Comparison of ENCODE assay signal across 8 cellular contexts in the genomic region with DNA sequence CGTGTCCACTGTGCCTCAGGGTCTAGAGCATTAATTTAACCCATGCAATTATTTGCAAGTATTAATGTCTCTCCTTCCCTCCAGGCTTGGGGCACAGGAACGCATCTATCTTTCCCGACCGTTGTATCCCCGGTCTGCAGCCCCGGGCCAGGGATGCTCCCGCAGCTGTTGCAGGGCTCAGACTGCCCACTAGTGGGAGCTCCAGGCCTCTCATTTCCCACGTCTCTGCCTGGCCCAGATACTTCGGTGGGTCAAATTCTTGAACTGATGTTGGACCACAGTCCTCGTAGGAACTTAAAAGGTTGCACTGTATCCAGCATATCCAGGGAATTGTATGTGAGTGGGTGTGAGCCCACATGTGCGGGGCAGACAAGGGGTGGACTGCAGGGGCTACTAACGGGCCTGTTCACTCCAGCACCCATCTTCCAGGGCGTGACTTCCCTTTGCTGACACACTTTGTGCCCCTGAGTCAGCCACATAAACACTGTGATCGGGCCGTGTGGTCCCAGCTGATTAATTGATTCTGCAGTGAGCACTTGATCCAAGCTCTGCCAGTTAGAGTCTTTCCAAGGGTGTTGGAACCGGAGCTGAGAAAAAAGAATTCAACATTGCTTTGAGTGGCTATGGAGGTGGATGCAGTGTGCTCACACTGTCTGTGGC.
DNase-seq lines count a peak whose midpoint lies in the region; ATAC-seq and TF ChIP-seq lines count a peak whose summit lies in the region.

No MANE protein-coding gene starts in this region.

- no peak overlapping the region for H3K27ac Mint-ChIP-seq in activated CD8-positive, alpha-beta T cell treated with anti-CD3 and anti-CD28 coated beads for 36 hours

- H3K4me3 Mint-ChIP-seq in activated CD8-positive, alpha-beta T cell treated with anti-CD3 and anti-CD28 coated beads for 36 hours = no peak overlapping the region

- H3K4me3 ChIP-seq in fibroblast of the aortic adventitia (ENCODE audit: low read depth, low read length) = no peak overlapping the region

- no peaks in the 10 kb centered on the region for H3K36me3 Mint-ChIP-seq in activated CD8-positive, alpha-beta T cell treated with anti-CD3 and anti-CD28 coated beads for 36 hours (ENCODE audit: low read depth)

- POLR2A ChIA-PET in activated CD8-positive, alpha-beta T cell treated with anti-CD3 and anti-CD28 coated beads for 36 hours (lab: Charles Lee) = no interaction called here

- peak; percentile 85 for ATAC-seq in activated CD8-positive, alpha-beta T cell treated with anti-CD3 and anti-CD28 coated beads for 36 hours
- ATAC-seq in HG03139 (IDR thresholded peaks at IDR 0.05; ENCODE audit: unreplicated experiment) (no peak), HG03159 (IDR thresholded peaks at IDR 0.05; ENCODE audit: unreplicated experiment) (no peak), HG03432 (IDR thresholded peaks at IDR 0.05; ENCODE audit: unreplicated experiment) (no peak)

- TF ChIP-seq CTCF in GM10266 (IDR thresholded peaks at IDR 0.05; ENCODE audit: control insufficient read depth, insufficient read depth, low read depth, missing control alignments) (peak; percentile 83), fibroblast of the aortic adventitia (IDR thresholded peaks at IDR 0.05; ENCODE audit: insufficient read depth, low read length) (peak; percentile 62)
- peak; percentile 82 for TF ChIP-seq CTCF in activated CD8-positive, alpha-beta T cell treated with anti-CD3 and anti-CD28 coated beads for 36 hours (IDR thresholded peaks at IDR 0.05)

- intact Hi-C loops in activated CD8-positive, alpha-beta T cell treated with anti-CD3 and anti-CD28 coated beads for 36 hours (cut with micrococcal nuclease) = no loop called here

- no peaks in the 10 kb centered on the region for H3K4me1 Mint-ChIP-seq in activated CD8-positive, alpha-beta T cell treated with anti-CD3 and anti-CD28 coated beads for 36 hours (ENCODE audit: low read depth)

- DNase-seq in GM10266 (ENCODE audit: extremely low spot score) = peak; percentile 65
- peak; percentile 6 for DNase-seq in M059J (ENCODE audit: low read depth)
- DNase-seq in activated CD8-positive, alpha-beta T cell treated with anti-CD3 and anti-CD28 coated beads for 36 hours = peak; percentile 71
- DNase-seq in fibroblast of the aortic adventitia (ENCODE audit: low read depth) = peak; percentile 6
- peak; percentile 59 to 60 for DNase-seq in stimulated activated CD4-positive, alpha-beta T cell treated with anti-CD3 and anti-CD28 coated beads, Interleukin-2, amount 100 ng/mL, for 48 hours

- no peaks in the 10 kb centered on the region for H3K9me3 Mint-ChIP-seq in activated CD8-positive, alpha-beta T cell treated with anti-CD3 and anti-CD28 coated beads for 36 hours

- CTCF ChIA-PET in activated CD8-positive, alpha-beta T cell treated with anti-CD3 and anti-CD28 coated beads for 36 hours (lab: Charles Lee) = interaction anchor here (0.6 to 1.7 kb wide), 8 partner anchors 8 to 366 kb away, joined by 3 to 6 read pairs (median 4); no protein-coding TSS in a partner anchor

- no peaks in the 10 kb centered on the region for H3K27me3 Mint-ChIP-seq in activated CD8-positive, alpha-beta T cell treated with anti-CD3 and anti-CD28 coated beads for 36 hours

Comparison
In these comparisons a context has a peak if more than half of its experiments do, and no peak if none do; other contexts are left out.
1. DNase-seq: peak in every context shown above with its lines; median percentile 71 in activated CD8-positive, alpha-beta T cell treated with anti-CD3 and anti-CD28 coated beads for 36 hours; 65 in GM10266; 60 in stimulated activated CD4-positive, alpha-beta T cell treated with anti-CD3 and anti-CD28 coated beads, Interleukin-2, amount 100 ng/mL, for 48 hours; 6 in M059J; 6 in fibroblast of the aortic adventitia.